In genomic region chr5:124536333-124536732, GRCh38 we compare ENCODE assay signal across 20 cellular contexts.
A peak's percentile ranks its signal among the peaks of the same experiment; 100 is the strongest.
DNase-seq lines count a peak whose midpoint lies in the region; ATAC-seq, FAIRE-seq and TF ChIP-seq lines count a peak whose summit lies in the region.
"Had no signal": no experiment of that assay in that cellular context is flagged by ENCODE, and none has a peak within 500 bp of the region (broad histone marks: within the 10 kb centered on the region; RNA-seq: fewer than 3 reads in every experiment).

No MANE protein-coding gene starts in this region.

- no peaks in the 10 kb centered on the region for H3K9me2 ChIP-seq in OCI-LY7 (ENCODE audit: insufficient read depth, low read length)

- no peak for FAIRE-seq in frontal cortex (lab: Jason Lieb, UNC)
- FAIRE-seq: GM12892, islet of Langerhans had no signal

- BruUV-seq in OCI-LY7 (replicated peaks; lab: Mats Ljungman, UMichigan), result no TSS peak

- H3K36me3 ChIP-seq in left lung (no peaks in the 10 kb centered on the region), OCI-LY7 (ENCODE audit: insufficient read depth, low read length) (no peaks in the 10 kb centered on the region)
- H3K36me3 ChIP-seq: breast epithelium, thoracic aorta had no signal

- no peaks in the 10 kb centered on the region for H3K27me3 ChIP-seq in left lung
- H3K27me3 ChIP-seq: breast epithelium had no signal

- H4K20me1 ChIP-seq in OCI-LY7 (ENCODE audit: insufficient read depth, low read length), result no peaks in the 10 kb centered on the region

- POLR2A ChIA-PET in OCI-LY7 (lab: Charles Lee), result no interaction called here

- H3K9me3 ChIP-seq in left lung (no peaks in the 10 kb centered on the region), OCI-LY7 (ENCODE audit: low read length) (no peaks in the 10 kb centered on the region)
- H3K9me3 ChIP-seq: breast epithelium, thoracic aorta had no signal

- no peaks in the 10 kb centered on the region for H3K79me2 ChIP-seq in OCI-LY7 (ENCODE audit: insufficient read depth, low read depth, low read length)

- TF ChIP-seq CTCF in left lung (IDR thresholded peaks at IDR 0.05) (no peak), OCI-LY7 (conservative IDR thresholded peaks at IDR 0.05; ENCODE audit: low read length) (no peak)

- ATAC-seq in left ventricle myocardium superior (peak; percentile 25), Right ventricle myocardium inferior (no peak), left lung (peak; percentile 16), left colon (no peak)
- ATAC-seq: HCT116; stimulated activated naive B cell treated with anti-CD40 and anti-IgM and Interleukin-4, amounts not matched to agents 10 μg/mL and 1 μg/mL and 100 μg/mL, for 72 hours had no signal

- H3K4me2 ChIP-seq in OCI-LY7 (ENCODE audit: low read length), result no peak overlapping the region

- H3K27ac ChIP-seq in left lung, result peak overlapping the region in 1 of 2 donors; percentile 57
- H3K27ac ChIP-seq in OCI-LY7 (ENCODE audit: low read depth, low read length, poor library complexity, severe bottlenecking), result no peak overlapping the region
- H3K27ac ChIP-seq: thoracic aorta had no signal

- H3K4me3 ChIP-seq in left lung (no peak overlapping the region), OCI-LY7 (ENCODE audit: low read depth, low read length, poor library complexity, severe bottlenecking) (no peak overlapping the region)
- H3K4me3 ChIP-seq: breast epithelium, thoracic aorta had no signal

- CTCF ChIA-PET in OCI-LY7 (lab: Charles Lee; ENCODE audit: unreplicated experiment), result no interaction called here

- DNase-seq in left ventricle myocardium superior, result no peak
- no peak for DNase-seq in Right ventricle myocardium inferior (ENCODE audit: missing footprints)
- no peak for DNase-seq in left lung
- DNase-seq in pulmonary artery endothelial cell (ENCODE audit: low read depth, low spot score), result peak; percentile 85
- DNase-seq in NCI-H128 (lab: John Stamatoyannopoulos, UW; ENCODE audit: unreplicated experiment), result no peak
- DNase-seq in frontal cortex (ENCODE audit: low spot score in 2 of 2), result no peak
- DNase-seq in left colon, result no peak
- DNase-seq in OCI-LY7 (ENCODE audit: low spot score), result no peak
- DNase-seq: activated CD4-positive, CD25-positive, alpha-beta regulatory T cell treated with anti-CD3 and anti-CD28 coated beads, Interleukin-2, amount 50 U/mL, for 72 hours; activated T-cell treated with anti-CD3 and anti-CD28 coated beads, Interleukin-2, amount 50 U/mL, for 1 hour; COR-L47; cortex of kidney; NCI-H1694 treated with DMSO at 0.1 percent for 48 hours; stimulated activated CD4-positive, alpha-beta T cell treated with anti-CD3 and anti-CD28 coated beads, Interleukin-2, amount 100 ng/mL, for 48 hours; stimulated activated naive B cell treated with anti-CD40 and anti-IgM and Interleukin-4, amounts not matched to agents 10 μg/mL and 1 μg/mL and 100 μg/mL, for 72 hours had no signal

- no peak overlapping the region for H2AFZ ChIP-seq in OCI-LY7 (ENCODE audit: low read length)

- intact Hi-C loops in left ventricle myocardium superior (cut with micrococcal nuclease) (no loop called here), Right ventricle myocardium inferior (cut with DNase I) (loop anchor here (5.0 to 10.0 kb wide), 2 partner anchors 116 to 208 kb away; partner anchors contain the start of gene ZNF608), left lung (cut with DNase I) (no loop called here), left colon (cut with DNase I, micrococcal nuclease) (no loop called here), OCI-LY7 (cut with micrococcal nuclease; ENCODE audit: unreplicated experiment) (no loop called here)

- H3K4me1 ChIP-seq in left lung, result no peaks in the 10 kb centered on the region
- no peaks in the 10 kb centered on the region for H3K4me1 ChIP-seq in OCI-LY7 (ENCODE audit: insufficient read depth, low read length, poor library complexity, severe bottlenecking)
- H3K4me1 ChIP-seq: breast epithelium had no signal

Comparison
In these comparisons a context has a peak if more than half of its experiments do, and no peak if none do; other contexts are left out.
1. ATAC-seq: peak in left ventricle myocardium superior (single experiment) and left lung (single experiment); none in Right ventricle myocardium inferior (single experiment) and left colon (single experiment).